In genomic region chr10:88230251-88230650, GRCh38 we compare ENCODE assay signal across 36 cellular contexts.
"Had no signal": no experiment of that assay in that cellular context is flagged by ENCODE, and none has a peak within 500 bp of the region (broad histone marks: within the 10 kb centered on the region; RNA-seq: fewer than 3 reads in every experiment).

No MANE protein-coding gene starts in this region.

- H3K4me1 Mint-ChIP-seq: activated B cell treated with CpG ODN at 0.5 μM for 24 hours; activated CD4-positive, alpha-beta T cell treated with anti-CD3 and anti-CD28 coated beads, Interleukin-2, amount 10 ng/mL, durations not matched to agents 24 days and 14 days; activated naive CD4-positive, alpha-beta T cell treated with anti-CD3 and anti-CD28 coated beads, Interleukin-2, amount 10 ng/mL, durations not matched to agents 7 days and 5 days; activated naive CD8-positive, alpha-beta T cell treated with anti-CD3 and anti-CD28 coated beads for 36 hours; activated T-helper 17 cell treated with anti-CD3 and anti-CD28 coated beads, Interleukin-2, amount 50 U/mL, for 72 hours had no signal

- H3K9me3 ChIP-seq: adrenal gland, body of pancreas, breast epithelium had no signal

- H3K4me1 ChIP-seq: breast epithelium had no signal

- ATAC-seq: activated CD8-positive, alpha-beta T cell treated with anti-CD3 and anti-CD28 coated beads for 36 hours; activated naive CD4-positive, alpha-beta T cell treated with anti-CD3 and anti-CD28 coated beads, Interleukin-2, amount 50 U/mL, for 72 hours; activated T-cell treated with anti-CD3 and anti-CD28 coated beads, Interleukin-2, amount 50 U/mL, for 4 hours; activated T-cell treated with anti-CD3 and anti-CD28 coated beads, Interleukin-2, amount 50 U/mL, for 72 hours; activated T-helper 17 cell treated with anti-CD3 and anti-CD28 coated beads, Interleukin-2, amount 50 U/mL, for 72 hours; body of pancreas had no signal

- H3K36me3 ChIP-seq: adrenal gland, brain microvascular endothelial cell, breast epithelium had no signal

- H3K27me3 Mint-ChIP-seq: activated B cell treated with CpG ODN at 0.5 μM for 24 hours; activated CD4-positive, alpha-beta memory T cell treated with anti-CD3 and anti-CD28 coated beads for 36 hours; activated CD8-positive, alpha-beta T cell treated with anti-CD3 and anti-CD28 coated beads for 36 hours; activated naive CD8-positive, alpha-beta T cell treated with anti-CD3 and anti-CD28 coated beads for 36 hours; activated T-helper 17 cell treated with anti-CD3 and anti-CD28 coated beads, Interleukin-2, amount 50 U/mL, for 72 hours had no signal

- DNase-seq: activated B cell treated with CpG ODN at 0.5 μM for 24 hours; activated CD4-positive, alpha-beta memory T cell treated with anti-CD3 and anti-CD28 coated beads for 36 hours; activated CD4-positive, alpha-beta T cell treated with anti-CD3 and anti-CD28 coated beads for 4 hours; activated CD4-positive, alpha-beta T cell treated with anti-CD3 and anti-CD28 coated beads, Interleukin-2, amount 10 ng/mL, durations not matched to agents 24 days and 14 days; activated CD4-positive, alpha-beta T cell treated with anti-CD3 and anti-CD28 coated beads, Interleukin-2, amount 50 U/mL, for 1 hour; activated CD4-positive, alpha-beta T cell treated with anti-CD3 and anti-CD28 coated beads, Interleukin-2, amount 50 U/mL, for 4 hours; activated CD4-positive, CD25-positive, alpha-beta regulatory T cell treated with anti-CD3 and anti-CD28 coated beads, Interleukin-2, amount 50 U/mL, for 72 hours; activated CD8-positive, alpha-beta memory T cell treated with anti-CD3 and anti-CD28 coated beads, Interleukin-2, amount 50 U/mL, for 4 hours; activated CD8-positive, alpha-beta T cell treated with anti-CD3 and anti-CD28 coated beads for 36 hours; activated effector memory CD4-positive, alpha-beta T cell treated with anti-CD3 and anti-CD28 coated beads, Interleukin-2, amount 50 U/mL, for 16 hours; activated gamma-delta T cell treated with Interleukin-2 at 50 U/mL for 16 hours; activated naive CD4-positive, alpha-beta T cell treated with anti-CD3 and anti-CD28 coated beads, Interleukin-2, amount 10 ng/mL, durations not matched to agents 7 days and 5 days; activated naive CD4-positive, alpha-beta T cell treated with Interleukin-2 at 50 U/mL for 16 hours; activated naive CD8-positive, alpha-beta T cell treated with anti-CD3 and anti-CD28 coated beads for 36 hours; activated T-cell treated with anti-CD3 and anti-CD28 coated beads for 4 hours; activated T-cell treated with anti-CD3 and anti-CD28 coated beads, Interleukin-2, amount 50 U/mL, for 1 hour; activated T-cell treated with anti-CD3 and anti-CD28 coated beads, Interleukin-2, amount 50 U/mL, for 4 hours; activated T-cell treated with anti-CD3 and anti-CD28 coated beads, Interleukin-2, amount 50 U/mL, for 72 hours; adrenal gland; amniotic stem cell; aorta; body of pancreas; brain microvascular endothelial cell; central memory CD4-positive, alpha-beta T cell; T-helper 1 cell; T-helper 2 cell; T-helper 9 cell had no signal

- H3K4me3 Mint-ChIP-seq: activated B cell treated with CpG ODN at 0.5 μM for 24 hours; activated CD4-positive, alpha-beta memory T cell treated with anti-CD3 and anti-CD28 coated beads for 36 hours; activated CD4-positive, alpha-beta T cell treated with anti-CD3 and anti-CD28 coated beads, Interleukin-2, amount 10 ng/mL, durations not matched to agents 24 days and 14 days; activated CD8-positive, alpha-beta T cell treated with anti-CD3 and anti-CD28 coated beads for 36 hours; activated naive CD4-positive, alpha-beta T cell treated with anti-CD3 and anti-CD28 coated beads, Interleukin-2, amount 10 ng/mL, durations not matched to agents 7 days and 5 days; activated naive CD8-positive, alpha-beta T cell treated with anti-CD3 and anti-CD28 coated beads for 36 hours; activated T-cell treated with anti-CD3 and anti-CD28 coated beads, Interleukin-2, amount 50 U/mL, for 4 hours; activated T-cell treated with anti-CD3 and anti-CD28 coated beads, Interleukin-2, amount 50 U/mL, for 72 hours; activated T-helper 1 cell treated with anti-CD3 and anti-CD28 coated beads, Interleukin-12 subunit alpha, Interleukin-12 subunit beta, Interleukin-2, Interleukin-4 antibody, amounts not matched to agents 30 ng/mL and 10 ng/mL and 1 ng/mL, durations not matched to agents 14 hours and 24 hours and 36 hours; activated T-helper 17 cell treated with anti-CD3 and anti-CD28 coated beads, Interleukin-2, amount 50 U/mL, for 72 hours; T-helper 1 cell treated with Interleukin-12 subunit alpha and Interleukin-12 subunit beta and Interleukin-4 antibody, amounts not matched to agents 30 μg/mL and 1 μg/mL, for 36 hours; T-helper 2 cell treated with Interferon-gamma antibody and Interleukin-4, amounts not matched to agents 5 μg/mL and 100 μg/mL, for 36 hours had no signal

- H3K4me3 ChIP-seq: adrenal gland, body of pancreas, breast epithelium had no signal

- H3K27ac Mint-ChIP-seq: activated B cell treated with CpG ODN at 0.5 μM for 24 hours; activated CD4-positive, alpha-beta memory T cell treated with anti-CD3 and anti-CD28 coated beads for 36 hours; activated CD4-positive, alpha-beta T cell treated with anti-CD3 and anti-CD28 coated beads, Interleukin-2, amount 10 ng/mL, durations not matched to agents 24 days and 14 days; activated CD8-positive, alpha-beta T cell treated with anti-CD3 and anti-CD28 coated beads for 36 hours; activated naive CD4-positive, alpha-beta T cell treated with anti-CD3 and anti-CD28 coated beads, Interleukin-2, amount 10 ng/mL, durations not matched to agents 7 days and 5 days; activated naive CD4-positive, alpha-beta T cell treated with anti-CD3 and anti-CD28 coated beads, Interleukin-2, amount 50 U/mL, for 72 hours; activated naive CD8-positive, alpha-beta T cell treated with anti-CD3 and anti-CD28 coated beads for 36 hours; activated T-cell treated with anti-CD3 and anti-CD28 coated beads, Interleukin-2, amount 50 U/mL, for 72 hours; activated T-helper 1 cell treated with anti-CD3 and anti-CD28 coated beads, Interleukin-12 subunit alpha, Interleukin-12 subunit beta, Interleukin-2, Interleukin-4 antibody, amounts not matched to agents 30 ng/mL and 10 ng/mL and 1 ng/mL, durations not matched to agents 14 hours and 24 hours and 36 hours; activated T-helper 17 cell treated with anti-CD3 and anti-CD28 coated beads, Interleukin-2, amount 50 U/mL, for 72 hours; T-helper 1 cell treated with Interleukin-12 subunit alpha and Interleukin-12 subunit beta and Interleukin-4 antibody, amounts not matched to agents 30 μg/mL and 1 μg/mL, for 36 hours; T-helper 2 cell treated with Interferon-gamma antibody and Interleukin-4, amounts not matched to agents 5 μg/mL and 100 μg/mL, for 36 hours had no signal

- H3K36me3 Mint-ChIP-seq: activated naive CD8-positive, alpha-beta T cell treated with anti-CD3 and anti-CD28 coated beads for 36 hours had no signal

- H3K27me3 ChIP-seq: adrenal gland, body of pancreas, brain microvascular endothelial cell, breast epithelium had no signal

- FAIRE-seq: astrocyte, TTC549 had no signal

- H3K9me3 Mint-ChIP-seq: activated B cell treated with CpG ODN at 0.5 μM for 24 hours; activated CD8-positive, alpha-beta T cell treated with anti-CD3 and anti-CD28 coated beads for 36 hours; activated naive CD8-positive, alpha-beta T cell treated with anti-CD3 and anti-CD28 coated beads for 36 hours had no signal

- H3K27ac ChIP-seq: adrenal gland, body of pancreas, brain microvascular endothelial cell, breast epithelium, VCaP had no signal
